Comparison of ENCODE assay signal across 8 cellular contexts in the genomic region with DNA sequence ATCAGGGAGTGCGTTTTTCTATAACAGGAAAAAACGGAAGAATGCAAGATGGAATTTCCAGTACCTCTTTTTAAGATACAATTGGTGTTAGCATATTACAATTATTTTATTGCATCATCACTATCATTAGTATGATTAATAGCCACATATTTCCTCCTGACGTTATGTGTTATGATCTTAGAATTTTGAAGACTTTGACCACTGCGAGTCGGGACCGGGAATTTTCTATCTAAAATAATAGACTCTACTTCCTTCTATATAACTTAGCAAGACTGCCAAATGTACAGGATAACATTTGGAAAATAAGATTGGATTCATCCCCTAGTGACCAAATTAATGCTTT. TPM values are rescaled to one million over a fixed set of nuclear protein-coding genes. Genes with fewer than 3 reads are reported as not detected.
DNase-seq lines count a peak whose midpoint lies in the region; ATAC-seq and TF ChIP-seq lines count a peak whose summit lies in the region.

No MANE protein-coding gene starts in this region.

- H3K9ac ChIP-seq in MM.1S (ENCODE audit: low read length) = no peak overlapping the region; the same call in 1 of the 2 replicates

- no peaks in the 10 kb centered on the region for H3K36me3 ChIP-seq in MM.1S (replicated peaks; ENCODE audit: insufficient read depth, low read length)

- ATAC-seq in omental fat pad (ENCODE audit: low FRiP score) (peak; percentile 7), HG02884 (IDR thresholded peaks at IDR 0.05; ENCODE audit: unreplicated experiment) (no peak), GM21786 (IDR thresholded peaks at IDR 0.05; ENCODE audit: unreplicated experiment) (no peak)

- peak overlapping the region; percentile 52; the same call in 1 of the 2 replicates for H3K4me2 ChIP-seq in MM.1S (ENCODE audit: low read depth, low read length)

- DNase-seq in AG09309 (ENCODE audit: low read depth) = no peak
- no peak for DNase-seq in MM.1S
- DNase-seq in epithelial cell of prostate (ENCODE audit: low read depth, low spot score) = no peak
- DNase-seq in omental fat pad (ENCODE audit: low spot score) = no peak
- DNase-seq in HPDE6-E6E7 (ENCODE audit: extremely low spot score) = no peak
- no peak for DNase-seq in cerebellum (ENCODE audit: low spot score)

- H3K9me2 ChIP-seq in MM.1S (replicated peaks; ENCODE audit: insufficient read depth, low read length) = no peaks in the 10 kb centered on the region

- H3K4me3 ChIP-seq in AG09309 (ENCODE audit: control insufficient read depth, low read depth, low read length) (peak overlapping the region; percentile 79), MM.1S (ENCODE audit: low read length) (peak overlapping the region; percentile 59)

- H3K27me3 ChIP-seq in MM.1S (replicated peaks; ENCODE audit: insufficient read depth, low read length) = no peaks in the 10 kb centered on the region

- no peaks in the 10 kb centered on the region for H3K9me3 ChIP-seq in MM.1S (replicated peaks; ENCODE audit: insufficient read depth, low read length)

- H3F3A ChIP-seq in MM.1S (ENCODE audit: insufficient read depth, low read length) = 0 out of 2 replicates have a peak, but pooled peaks cover 7% of the 10 kb centered on the region

- H3K27ac ChIP-seq in MM.1S (ENCODE audit: low read length) = no peak overlapping the region
- H3K27ac ChIP-seq in epithelial cell of prostate = peak overlapping the region; percentile 88

- peak overlapping the region; percentile 75; the same call in 1 of the 2 replicates for H2AFZ ChIP-seq in MM.1S (ENCODE audit: low read length)

- no peaks in the 10 kb centered on the region for H4K20me1 ChIP-seq in MM.1S (ENCODE audit: insufficient read depth, low read length)

- TF ChIP-seq CTCF in AG09309 (IDR thresholded peaks at IDR 0.05; ENCODE audit: control insufficient read depth, insufficient read depth, low read depth, low read length, missing control alignments) (no peak), MM.1S (IDR thresholded peaks at IDR 0.05; ENCODE audit: low read length) (no peak), omental fat pad (IDR thresholded peaks at IDR 0.05) (no peak)

- peaks cover 22% of the 10 kb centered on the region for H3K79me2 ChIP-seq in MM.1S (ENCODE audit: low read length)

- H3K4me1 ChIP-seq in MM.1S (ENCODE audit: low read length) = no peaks in the 10 kb centered on the region

RNA-seq across cellular contexts. Expression of gene SAV1, which starts 0.7 kb away (rescaled TPM):
- total RNA-seq in omental fat pad = 10 to 100 TPM; 37.7 to 49.7 (median 40.0) TPM
- total RNA-seq in cerebellum = 17.2 TPM
